20 cellular contexts compared by ENCODE assay signal in genomic region chr1:95371666-95372320, GRCh38.
"Had no signal": no experiment of that assay in that cellular context is flagged by ENCODE, and none has a peak within 500 bp of the region (broad histone marks: within the 10 kb centered on the region; RNA-seq: fewer than 3 reads in every experiment).

No MANE protein-coding gene starts in this region.

- H3K4me1 ChIP-seq: esophagus squamous epithelium, heart right ventricle, parathyroid adenoma, upper lobe of right lung had no signal

- H3K4me3 ChIP-seq: esophagus squamous epithelium, heart right ventricle, upper lobe of right lung had no signal

- H3K9me3 Mint-ChIP-seq: activated CD4-positive, alpha-beta memory T cell treated with anti-CD3 and anti-CD28 coated beads, Interleukin-2, amount 10 ng/mL, durations not matched to agents 7 days and 5 days; activated naive CD8-positive, alpha-beta T cell treated with anti-CD3 and anti-CD28 coated beads for 36 hours; activated T-helper 17 cell treated with anti-CD3 and anti-CD28 coated beads, Interleukin-2, amount 50 U/mL, for 72 hours; stimulated activated naive B cell treated with anti-CD40 and anti-IgM and Interleukin-4, amounts not matched to agents 10 μg/mL and 1 μg/mL and 100 μg/mL, for 72 hours had no signal

- H3K4me1 Mint-ChIP-seq: activated CD4-positive, alpha-beta memory T cell treated with anti-CD3 and anti-CD28 coated beads, Interleukin-2, amount 10 ng/mL, durations not matched to agents 7 days and 5 days; activated CD8-positive, alpha-beta memory T cell treated with anti-CD3 and anti-CD28 coated beads, Interleukin-2, amount 10 ng/mL, durations not matched to agents 7 days and 5 days; activated naive CD8-positive, alpha-beta T cell treated with anti-CD3 and anti-CD28 coated beads for 36 hours; activated T-helper 17 cell treated with anti-CD3 and anti-CD28 coated beads, Interleukin-2, amount 50 U/mL, for 72 hours; immature natural killer cell; naive thymus-derived CD4-positive, alpha-beta T cell; stimulated activated naive B cell treated with anti-CD40 and anti-IgM and Interleukin-4, amounts not matched to agents 10 μg/mL and 1 μg/mL and 100 μg/mL, for 72 hours had no signal

- H2AFZ ChIP-seq: parathyroid adenoma had no signal

- H3K27me3 ChIP-seq: esophagus squamous epithelium, upper lobe of right lung had no signal

- H3K9me3 ChIP-seq: esophagus squamous epithelium, heart right ventricle, upper lobe of right lung had no signal

- H3K36me3 ChIP-seq: esophagus squamous epithelium, heart right ventricle, upper lobe of right lung had no signal

- H3K27ac ChIP-seq: esophagus squamous epithelium, heart right ventricle, parathyroid adenoma, upper lobe of right lung had no signal

- DNase-seq: activated CD4-positive, alpha-beta memory T cell treated with anti-CD3 and anti-CD28 coated beads, Interleukin-2, amount 10 ng/mL, durations not matched to agents 7 days and 5 days; activated CD4-positive, alpha-beta T cell treated with anti-CD3 and anti-CD28 coated beads for 48 hours; activated CD4-positive, CD25-positive, alpha-beta regulatory T cell; activated CD8-positive, alpha-beta memory T cell treated with anti-CD3 and anti-CD28 coated beads, Interleukin-2, amount 10 ng/mL, durations not matched to agents 7 days and 5 days; activated naive CD4-positive, alpha-beta T cell; activated naive CD8-positive, alpha-beta T cell treated with anti-CD3 and anti-CD28 coated beads for 36 hours; amniotic stem cell; effector CD8-positive, alpha-beta T cell; esophagus squamous epithelium; heart right ventricle; immature natural killer cell; kidney glomerular epithelial cell; left ventricle myocardium superior; mesenchymal stem cell; naive thymus-derived CD4-positive, alpha-beta T cell; stimulated activated naive B cell treated with anti-CD40 and anti-IgM and Interleukin-4, amounts not matched to agents 10 μg/mL and 1 μg/mL and 100 μg/mL, for 72 hours; upper lobe of right lung had no signal

- H3K27ac Mint-ChIP-seq: activated CD4-positive, alpha-beta memory T cell treated with anti-CD3 and anti-CD28 coated beads, Interleukin-2, amount 10 ng/mL, durations not matched to agents 7 days and 5 days; activated CD8-positive, alpha-beta memory T cell treated with anti-CD3 and anti-CD28 coated beads, Interleukin-2, amount 10 ng/mL, durations not matched to agents 7 days and 5 days; activated naive CD8-positive, alpha-beta T cell treated with anti-CD3 and anti-CD28 coated beads for 36 hours; activated T-helper 17 cell treated with anti-CD3 and anti-CD28 coated beads, Interleukin-2, amount 50 U/mL, for 72 hours; dendritic cell treated with granulocyte-macrophage colony-stimulating factor and Interleukin-4, amounts not matched to agents 40 ng/mL and 50 ng/mL, for 4 days; immature natural killer cell; naive thymus-derived CD4-positive, alpha-beta T cell; stimulated activated naive B cell treated with anti-CD40 and anti-IgM and Interleukin-4, amounts not matched to agents 10 μg/mL and 1 μg/mL and 100 μg/mL, for 72 hours had no signal

- H3K9ac ChIP-seq: parathyroid adenoma had no signal

- H3K36me3 Mint-ChIP-seq: activated CD8-positive, alpha-beta memory T cell treated with anti-CD3 and anti-CD28 coated beads, Interleukin-2, amount 10 ng/mL, durations not matched to agents 7 days and 5 days; activated naive CD8-positive, alpha-beta T cell treated with anti-CD3 and anti-CD28 coated beads for 36 hours; immature natural killer cell; naive thymus-derived CD4-positive, alpha-beta T cell; stimulated activated naive B cell treated with anti-CD40 and anti-IgM and Interleukin-4, amounts not matched to agents 10 μg/mL and 1 μg/mL and 100 μg/mL, for 72 hours had no signal

- H3K4me3 Mint-ChIP-seq: activated CD4-positive, alpha-beta memory T cell treated with anti-CD3 and anti-CD28 coated beads, Interleukin-2, amount 10 ng/mL, durations not matched to agents 7 days and 5 days; activated CD8-positive, alpha-beta memory T cell treated with anti-CD3 and anti-CD28 coated beads, Interleukin-2, amount 10 ng/mL, durations not matched to agents 7 days and 5 days; activated naive CD8-positive, alpha-beta T cell treated with anti-CD3 and anti-CD28 coated beads for 36 hours; activated T-helper 17 cell treated with anti-CD3 and anti-CD28 coated beads, Interleukin-2, amount 50 U/mL, for 72 hours; dendritic cell treated with granulocyte-macrophage colony-stimulating factor and Interleukin-4, amounts not matched to agents 40 ng/mL and 50 ng/mL, for 4 days; immature natural killer cell; naive thymus-derived CD4-positive, alpha-beta T cell; stimulated activated naive B cell treated with anti-CD40 and anti-IgM and Interleukin-4, amounts not matched to agents 10 μg/mL and 1 μg/mL and 100 μg/mL, for 72 hours had no signal

- H3K79me2 ChIP-seq: parathyroid adenoma had no signal

- H3K27me3 Mint-ChIP-seq: activated CD4-positive, alpha-beta memory T cell treated with anti-CD3 and anti-CD28 coated beads, Interleukin-2, amount 10 ng/mL, durations not matched to agents 7 days and 5 days; activated CD8-positive, alpha-beta memory T cell treated with anti-CD3 and anti-CD28 coated beads, Interleukin-2, amount 10 ng/mL, durations not matched to agents 7 days and 5 days; activated T-helper 17 cell treated with anti-CD3 and anti-CD28 coated beads, Interleukin-2, amount 50 U/mL, for 72 hours; dendritic cell treated with granulocyte-macrophage colony-stimulating factor and Interleukin-4, amounts not matched to agents 40 ng/mL and 50 ng/mL, for 4 days; stimulated activated naive B cell treated with anti-CD40 and anti-IgM and Interleukin-4, amounts not matched to agents 10 μg/mL and 1 μg/mL and 100 μg/mL, for 72 hours had no signal
